ENCODE assay signal across 30 cellular contexts in the genomic region with DNA sequence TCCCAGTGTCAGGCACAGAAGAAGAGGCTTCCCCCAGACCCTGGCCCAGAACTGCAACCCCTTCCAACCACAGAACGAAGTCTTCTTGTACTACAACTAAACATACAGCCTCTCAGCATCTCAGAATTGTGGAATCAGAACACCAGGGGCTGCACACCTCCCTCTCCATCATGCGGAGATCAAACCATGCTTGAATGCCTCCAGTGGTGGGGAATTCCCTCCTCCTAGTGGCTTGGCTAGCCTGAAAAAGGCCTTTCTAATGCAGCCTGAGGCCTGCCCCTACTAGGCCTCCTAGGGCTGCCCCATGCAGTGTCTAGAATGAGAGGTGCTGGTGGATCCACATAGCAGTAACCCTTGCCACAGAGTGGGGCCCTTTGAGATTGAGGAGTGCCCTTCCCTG.
"Had no signal": no experiment of that assay in that cellular context is flagged by ENCODE, and none has a peak within 500 bp of the region (broad histone marks: within the 10 kb centered on the region; RNA-seq: fewer than 3 reads in every experiment).

No MANE protein-coding gene starts in this region.

- H3K27me3 Mint-ChIP-seq: activated CD4-positive, alpha-beta T cell treated with anti-CD3 and anti-CD28 coated beads for 36 hours; activated CD4-positive, alpha-beta T cell treated with anti-CD3 and anti-CD28 coated beads, Interleukin-2, amount 10 ng/mL, durations not matched to agents 24 days and 14 days; activated CD8-positive, alpha-beta memory T cell treated with anti-CD3 and anti-CD28 coated beads, Interleukin-2, amount 10 ng/mL, durations not matched to agents 7 days and 5 days had no signal

- ATAC-seq: activated CD4-positive, alpha-beta T cell treated with anti-CD3 and anti-CD28 coated beads for 36 hours; activated CD8-positive, alpha-beta memory T cell treated with anti-CD3 and anti-CD28 coated beads, Interleukin-2, amount 10 ng/mL, durations not matched to agents 7 days and 5 days; activated CD8-positive, alpha-beta T cell treated with anti-CD3 and anti-CD28 coated beads, Interleukin-2, amount 10 ng/mL, durations not matched to agents 7 days and 5 days; activated naive CD4-positive, alpha-beta T cell treated with anti-CD3 and anti-CD28 coated beads, Interleukin-2, amount 50 U/mL, for 72 hours; body of pancreas; effector memory CD8-positive, alpha-beta T cell; gastroesophageal sphincter; heart right ventricle had no signal

- H3K27ac Mint-ChIP-seq: activated CD4-positive, alpha-beta memory T cell treated with anti-CD3 and anti-CD28 coated beads for 36 hours; activated CD4-positive, alpha-beta T cell treated with anti-CD3 and anti-CD28 coated beads for 36 hours; activated CD4-positive, alpha-beta T cell treated with anti-CD3 and anti-CD28 coated beads, Interleukin-2, amount 10 ng/mL, durations not matched to agents 24 days and 14 days; activated CD8-positive, alpha-beta memory T cell treated with anti-CD3 and anti-CD28 coated beads, Interleukin-2, amount 10 ng/mL, durations not matched to agents 7 days and 5 days; activated CD8-positive, alpha-beta T cell treated with anti-CD3 and anti-CD28 coated beads, Interleukin-2, amount 10 ng/mL, durations not matched to agents 7 days and 5 days; activated naive CD4-positive, alpha-beta T cell treated with anti-CD3 and anti-CD28 coated beads, Interleukin-2, amount 10 ng/mL, durations not matched to agents 7 days and 5 days; activated naive CD4-positive, alpha-beta T cell treated with anti-CD3 and anti-CD28 coated beads, Interleukin-2, amount 50 U/mL, for 72 hours; activated naive CD8-positive, alpha-beta T cell treated with anti-CD3 and anti-CD28 coated beads, Interleukin-2, amount 10 ng/mL, durations not matched to agents 7 days and 5 days; activated T-helper 1 cell treated with anti-CD3 and anti-CD28 coated beads, Interleukin-12 subunit alpha, Interleukin-12 subunit beta, Interleukin-2, Interleukin-4 antibody, amounts not matched to agents 30 ng/mL and 10 ng/mL and 1 ng/mL, durations not matched to agents 14 hours and 24 hours and 36 hours; activated T-helper 2 cell treated with anti-CD3 and anti-CD28 coated beads, Interferon-gamma antibody, Interleukin-2, Interleukin-4, amounts not matched to agents 10 μg/mL and 5 μg/mL and 100 μg/mL, durations not matched to agents 14 hours and 24 hours and 36 hours; effector memory CD8-positive, alpha-beta T cell had no signal

- H3K27me3 ChIP-seq: body of pancreas had no signal

- DNase-seq: activated CD4-positive, alpha-beta memory T cell treated with anti-CD3 and anti-CD28 coated beads for 36 hours; activated CD4-positive, alpha-beta T cell treated with anti-CD3 and anti-CD28 coated beads for 36 hours; activated CD4-positive, alpha-beta T cell treated with anti-CD3 and anti-CD28 coated beads, Interleukin-2, amount 10 ng/mL, durations not matched to agents 24 days and 14 days; activated CD4-positive, CD25-positive, alpha-beta regulatory T cell; activated CD4-positive, CD25-positive, alpha-beta regulatory T cell treated with anti-CD3 and anti-CD28 coated beads, Interleukin-2, amount 50 U/mL, for 72 hours; activated CD8-positive, alpha-beta memory T cell treated with anti-CD3 and anti-CD28 coated beads, Interleukin-2, amount 10 ng/mL, durations not matched to agents 7 days and 5 days; activated CD8-positive, alpha-beta memory T cell treated with anti-CD3 and anti-CD28 coated beads, Interleukin-2, amount 50 U/mL, for 4 hours; activated CD8-positive, alpha-beta T cell treated with anti-CD3 and anti-CD28 coated beads, Interleukin-2, amount 10 ng/mL, durations not matched to agents 7 days and 5 days; activated effector memory CD4-positive, alpha-beta T cell treated with anti-CD3 and anti-CD28 coated beads, Interleukin-2, amount 50 U/mL, for 16 hours; activated naive CD4-positive, alpha-beta T cell treated with anti-CD3 and anti-CD28 coated beads, Interleukin-2, amount 10 ng/mL, durations not matched to agents 7 days and 5 days; activated naive CD8-positive, alpha-beta T cell treated with anti-CD3 and anti-CD28 coated beads, Interleukin-2, amount 10 ng/mL, durations not matched to agents 7 days and 5 days; activated T-cell treated with anti-CD3 and anti-CD28 coated beads, Interleukin-2, amount 50 U/mL, for 1 hour; activated T-cell treated with anti-CD3 and anti-CD28 coated beads, Interleukin-2, amount 50 U/mL, for 48 hours; amniotic stem cell; anterior cingulate cortex; body of pancreas; caudate nucleus; cortex of kidney; dermis blood vessel endothelial cell; effector CD4-positive, alpha-beta T cell; effector memory CD8-positive, alpha-beta T cell; esophagus squamous epithelium; foreskin melanocyte; heart right ventricle; T-helper 2 cell had no signal

- H3K4me3 ChIP-seq: body of pancreas, esophagus squamous epithelium, gastroesophageal sphincter, heart right ventricle had no signal

- H3K4me3 Mint-ChIP-seq: activated CD4-positive, alpha-beta memory T cell treated with anti-CD3 and anti-CD28 coated beads for 36 hours; activated CD4-positive, alpha-beta T cell treated with anti-CD3 and anti-CD28 coated beads for 36 hours; activated CD4-positive, alpha-beta T cell treated with anti-CD3 and anti-CD28 coated beads, Interleukin-2, amount 10 ng/mL, durations not matched to agents 24 days and 14 days; activated CD8-positive, alpha-beta memory T cell treated with anti-CD3 and anti-CD28 coated beads, Interleukin-2, amount 10 ng/mL, durations not matched to agents 7 days and 5 days; activated CD8-positive, alpha-beta T cell treated with anti-CD3 and anti-CD28 coated beads, Interleukin-2, amount 10 ng/mL, durations not matched to agents 7 days and 5 days; activated naive CD4-positive, alpha-beta T cell treated with anti-CD3 and anti-CD28 coated beads, Interleukin-2, amount 10 ng/mL, durations not matched to agents 7 days and 5 days; activated naive CD8-positive, alpha-beta T cell treated with anti-CD3 and anti-CD28 coated beads, Interleukin-2, amount 10 ng/mL, durations not matched to agents 7 days and 5 days; activated T-helper 1 cell treated with anti-CD3 and anti-CD28 coated beads, Interleukin-12 subunit alpha, Interleukin-12 subunit beta, Interleukin-2, Interleukin-4 antibody, amounts not matched to agents 30 ng/mL and 10 ng/mL and 1 ng/mL, durations not matched to agents 14 hours and 24 hours and 36 hours; effector memory CD8-positive, alpha-beta T cell had no signal

- H3K27ac ChIP-seq: body of pancreas, epithelial cell of prostate, esophagus squamous epithelium, gastroesophageal sphincter, heart right ventricle had no signal

- H3K36me3 ChIP-seq: esophagus squamous epithelium, gastroesophageal sphincter, heart right ventricle had no signal

- H3K9me3 Mint-ChIP-seq: activated CD4-positive, alpha-beta T cell treated with anti-CD3 and anti-CD28 coated beads, Interleukin-2, amount 10 ng/mL, durations not matched to agents 24 days and 14 days; activated T-helper 2 cell treated with anti-CD3 and anti-CD28 coated beads, Interferon-gamma antibody, Interleukin-2, Interleukin-4, amounts not matched to agents 10 μg/mL and 5 μg/mL and 100 μg/mL, durations not matched to agents 14 hours and 24 hours and 36 hours had no signal

- H3K4me1 Mint-ChIP-seq: activated CD4-positive, alpha-beta T cell treated with anti-CD3 and anti-CD28 coated beads for 36 hours; activated CD4-positive, alpha-beta T cell treated with anti-CD3 and anti-CD28 coated beads, Interleukin-2, amount 10 ng/mL, durations not matched to agents 24 days and 14 days; activated CD8-positive, alpha-beta memory T cell treated with anti-CD3 and anti-CD28 coated beads, Interleukin-2, amount 10 ng/mL, durations not matched to agents 7 days and 5 days; activated naive CD4-positive, alpha-beta T cell treated with anti-CD3 and anti-CD28 coated beads, Interleukin-2, amount 10 ng/mL, durations not matched to agents 7 days and 5 days; activated naive CD8-positive, alpha-beta T cell treated with anti-CD3 and anti-CD28 coated beads, Interleukin-2, amount 10 ng/mL, durations not matched to agents 7 days and 5 days had no signal

- H3K4me1 ChIP-seq: gastroesophageal sphincter had no signal

- H3K36me3 Mint-ChIP-seq: activated CD4-positive, alpha-beta memory T cell treated with anti-CD3 and anti-CD28 coated beads for 36 hours; activated CD8-positive, alpha-beta memory T cell treated with anti-CD3 and anti-CD28 coated beads, Interleukin-2, amount 10 ng/mL, durations not matched to agents 7 days and 5 days; activated naive CD4-positive, alpha-beta T cell treated with anti-CD3 and anti-CD28 coated beads, Interleukin-2, amount 10 ng/mL, durations not matched to agents 7 days and 5 days; activated naive CD4-positive, alpha-beta T cell treated with anti-CD3 and anti-CD28 coated beads, Interleukin-2, amount 50 U/mL, for 72 hours; activated naive CD8-positive, alpha-beta T cell treated with anti-CD3 and anti-CD28 coated beads, Interleukin-2, amount 10 ng/mL, durations not matched to agents 7 days and 5 days had no signal

- H3K9me3 ChIP-seq: body of pancreas had no signal
